1 cellular context compared by ENCODE assay signal in genomic region chr5:10913181-10913810, GRCh38.
TF ChIP-seq lines count a peak whose summit lies in the region.

No MANE protein-coding gene starts in this region.

TF ChIP-seq in HepG2, 621 proteins besides CTCF, POLR2A, EP300 and RAD21 (continued from another document):
- no peak for TF ChIP-seq CSRNP1 (CRISPR knock-in tag; IDR thresholded peaks at IDR 0.05)
